14 cellular contexts compared by ENCODE assay signal in genomic region chr11:103484545-103484944, GRCh38.
"Had no signal": no experiment of that assay in that cellular context is flagged by ENCODE, and none has a peak within 500 bp of the region (broad histone marks: within the 10 kb centered on the region; RNA-seq: fewer than 3 reads in every experiment).

No MANE protein-coding gene starts in this region.

- H3K4me3 Mint-ChIP-seq: activated naive CD4-positive, alpha-beta T cell treated with anti-CD3 and anti-CD28 coated beads, Interleukin-2, amount 10 ng/mL, durations not matched to agents 7 days and 5 days; nephron; stimulated activated memory B cell treated with anti-CD40 and anti-IgM and Interleukin-4, amounts not matched to agents 10 μg/mL and 1 μg/mL and 100 μg/mL, for 72 hours had no signal

- H3K4me3 ChIP-seq: ascending aorta, esophagus muscularis mucosa, thyroid gland had no signal

- H3K36me3 Mint-ChIP-seq: activated naive CD4-positive, alpha-beta T cell treated with anti-CD3 and anti-CD28 coated beads, Interleukin-2, amount 10 ng/mL, durations not matched to agents 7 days and 5 days; stimulated activated memory B cell treated with anti-CD40 and anti-IgM and Interleukin-4, amounts not matched to agents 10 μg/mL and 1 μg/mL and 100 μg/mL, for 72 hours had no signal

- H3K36me3 ChIP-seq: ascending aorta, esophagus muscularis mucosa, thyroid gland had no signal

- H3K9me3 Mint-ChIP-seq: activated naive CD4-positive, alpha-beta T cell treated with anti-CD3 and anti-CD28 coated beads, Interleukin-2, amount 10 ng/mL, durations not matched to agents 7 days and 5 days; nephron; stimulated activated memory B cell treated with anti-CD40 and anti-IgM and Interleukin-4, amounts not matched to agents 10 μg/mL and 1 μg/mL and 100 μg/mL, for 72 hours had no signal

- H3K27me3 ChIP-seq: ascending aorta, esophagus muscularis mucosa, thyroid gland had no signal

- DNase-seq: activated CD4-positive, alpha-beta T cell treated with anti-CD3 and anti-CD28 coated beads, Interleukin-2, amount 50 U/mL, for 4 hours; activated CD4-positive, CD25-positive, alpha-beta regulatory T cell treated with anti-CD3 and anti-CD28 coated beads, Interleukin-2, amount 50 U/mL, for 72 hours; activated naive CD4-positive, alpha-beta T cell treated with anti-CD3 and anti-CD28 coated beads, Interleukin-2, amount 10 ng/mL, durations not matched to agents 7 days and 5 days; activated T-cell treated with anti-CD3 and anti-CD28 coated beads, Interleukin-2, amount 50 U/mL, for 1 hour; hippocampal formation; kidney glomerular epithelial cell; nucleus accumbens; stimulated activated CD4-positive, alpha-beta T cell treated with anti-CD3 and anti-CD28 coated beads, Interleukin-2, amount 100 ng/mL, for 48 hours; T-helper 9 cell; thyroid gland had no signal

- H3K4me1 Mint-ChIP-seq: activated naive CD4-positive, alpha-beta T cell treated with anti-CD3 and anti-CD28 coated beads, Interleukin-2, amount 10 ng/mL, durations not matched to agents 7 days and 5 days; stimulated activated memory B cell treated with anti-CD40 and anti-IgM and Interleukin-4, amounts not matched to agents 10 μg/mL and 1 μg/mL and 100 μg/mL, for 72 hours had no signal

- H3K27ac ChIP-seq: ascending aorta, esophagus muscularis mucosa, thyroid gland had no signal

- H3K27me3 Mint-ChIP-seq: activated naive CD4-positive, alpha-beta T cell treated with anti-CD3 and anti-CD28 coated beads, Interleukin-2, amount 10 ng/mL, durations not matched to agents 7 days and 5 days; stimulated activated memory B cell treated with anti-CD40 and anti-IgM and Interleukin-4, amounts not matched to agents 10 μg/mL and 1 μg/mL and 100 μg/mL, for 72 hours had no signal

- H3K27ac Mint-ChIP-seq: activated naive CD4-positive, alpha-beta T cell treated with anti-CD3 and anti-CD28 coated beads, Interleukin-2, amount 10 ng/mL, durations not matched to agents 7 days and 5 days; nephron; stimulated activated memory B cell treated with anti-CD40 and anti-IgM and Interleukin-4, amounts not matched to agents 10 μg/mL and 1 μg/mL and 100 μg/mL, for 72 hours had no signal

- H3K4me1 ChIP-seq: ascending aorta, esophagus muscularis mucosa, thyroid gland had no signal

- H3K9me3 ChIP-seq: ascending aorta, esophagus muscularis mucosa had no signal
